In genomic region chr6:52994031-52994788, GRCh38 we compare ENCODE assay signal across 8 cellular contexts. TPM values are rescaled to one million over a fixed set of nuclear protein-coding genes. Genes with fewer than 3 reads are reported as not detected.
DNase-seq lines count a peak whose midpoint lies in the region; ATAC-seq and TF ChIP-seq lines count a peak whose summit lies in the region.

No MANE protein-coding gene starts in this region.

- H3K36me3 Mint-ChIP-seq in activated T-cell treated with anti-CD3 and anti-CD28 coated beads, Interleukin-2, amount 50 U/mL, for 4 hours (ENCODE audit: insufficient read depth) = no peaks in the 10 kb centered on the region
- H3K36me3 Mint-ChIP-seq in activated naive CD8-positive, alpha-beta T cell treated with anti-CD3 and anti-CD28 coated beads for 36 hours = peaks cover 9% of the 10 kb centered on the region

- H3K4me2 ChIP-seq in MM.1S (ENCODE audit: low read depth, low read length) = peak overlapping the region; percentile 85

- H3K4me1 ChIP-seq in MM.1S (ENCODE audit: low read length) (no peaks in the 10 kb centered on the region), left ventricle myocardium inferior (peaks cover 33% of the 10 kb centered on the region)

- H3K27me3 ChIP-seq in MM.1S (replicated peaks; ENCODE audit: insufficient read depth, low read length) (no peaks in the 10 kb centered on the region), left ventricle myocardium inferior (ENCODE audit: low read depth) (no peaks in the 10 kb centered on the region)

- peak overlapping the region; percentile 70 for H3K4me3 ChIP-seq in MM.1S (ENCODE audit: low read length)
- peak overlapping the region; percentile 82 for H3K4me3 ChIP-seq in left ventricle myocardium inferior

- H3K9ac ChIP-seq in MM.1S (ENCODE audit: low read length) = peak overlapping the region; percentile 77; the same call in 1 of the 2 replicates

- H3K9me3 Mint-ChIP-seq in activated T-cell treated with anti-CD3 and anti-CD28 coated beads, Interleukin-2, amount 50 U/mL, for 4 hours = no peaks in the 10 kb centered on the region
- no peaks in the 10 kb centered on the region for H3K9me3 Mint-ChIP-seq in activated naive CD8-positive, alpha-beta T cell treated with anti-CD3 and anti-CD28 coated beads for 36 hours

- DNase-seq in activated T-cell treated with anti-CD3 and anti-CD28 coated beads, Interleukin-2, amount 50 U/mL, for 4 hours = no peak
- DNase-seq in activated T-cell treated with anti-CD3 and anti-CD28 coated beads, Interleukin-2, amount 50 U/mL, for 48 hours = no peak
- DNase-seq in MM.1S (no peak), left ventricle myocardium inferior (peak; percentile 35), pons (ENCODE audit: low spot score) (peak; percentile 72)
- DNase-seq in activated naive CD8-positive, alpha-beta T cell treated with anti-CD3 and anti-CD28 coated beads for 36 hours = no peak
- no peak for DNase-seq in stimulated activated naive CD4-positive, alpha-beta T cell (lab: John Stamatoyannopoulos, UW)

- TF ChIP-seq CTCF in MM.1S (IDR thresholded peaks at IDR 0.05; ENCODE audit: low read length) (no peak), left ventricle myocardium inferior (IDR thresholded peaks at IDR 0.05; ENCODE audit: borderline replicate concordance) (no peak)

- H3K4me1 Mint-ChIP-seq in activated T-cell treated with anti-CD3 and anti-CD28 coated beads, Interleukin-2, amount 50 U/mL, for 4 hours (ENCODE audit: low read depth) = peaks cover 33% of the 10 kb centered on the region
- peaks cover 27% of the 10 kb centered on the region for H3K4me1 Mint-ChIP-seq in activated naive CD8-positive, alpha-beta T cell treated with anti-CD3 and anti-CD28 coated beads for 36 hours

- peaks cover 2% of the 10 kb centered on the region for H3K27me3 Mint-ChIP-seq in activated T-cell treated with anti-CD3 and anti-CD28 coated beads, Interleukin-2, amount 50 U/mL, for 4 hours (ENCODE audit: low read depth)
- H3K27me3 Mint-ChIP-seq in activated naive CD8-positive, alpha-beta T cell treated with anti-CD3 and anti-CD28 coated beads for 36 hours = peaks cover 18% of the 10 kb centered on the region

- H3K4me3 Mint-ChIP-seq in activated T-cell treated with anti-CD3 and anti-CD28 coated beads, Interleukin-2, amount 50 U/mL, for 4 hours = peak overlapping the region; percentile 93
- peak overlapping the region; percentile 81 for H3K4me3 Mint-ChIP-seq in activated naive CD8-positive, alpha-beta T cell treated with anti-CD3 and anti-CD28 coated beads for 36 hours

- peak overlapping the region; percentile 97 for H3K27ac Mint-ChIP-seq in activated naive CD8-positive, alpha-beta T cell treated with anti-CD3 and anti-CD28 coated beads for 36 hours

- peak overlapping the region; percentile 92 for H2AFZ ChIP-seq in MM.1S (ENCODE audit: low read length)

- H3K27ac ChIP-seq in MM.1S (ENCODE audit: low read length) = no peak overlapping the region
- peak overlapping the region; percentile 94 for H3K27ac ChIP-seq in left ventricle myocardium inferior (replicated peaks)

- intact Hi-C loops in left ventricle myocardium inferior (cut with micrococcal nuclease) = no loop called here

- peaks cover 11% of the 10 kb centered on the region for H3F3A ChIP-seq in MM.1S (ENCODE audit: insufficient read depth, low read length)

- no peaks in the 10 kb centered on the region for H3K36me3 ChIP-seq in MM.1S (replicated peaks; ENCODE audit: insufficient read depth, low read length)
- H3K36me3 ChIP-seq in left ventricle myocardium inferior = peaks cover 3% of the 10 kb centered on the region

- H3K79me2 ChIP-seq in MM.1S (ENCODE audit: low read length) = no peaks in the 10 kb centered on the region

- H4K20me1 ChIP-seq in MM.1S (ENCODE audit: insufficient read depth, low read length) = no peaks in the 10 kb centered on the region

- no peak for ATAC-seq in activated T-cell treated with anti-CD3 and anti-CD28 coated beads, Interleukin-2, amount 50 U/mL, for 4 hours
- ATAC-seq in GM21367 (IDR thresholded peaks at IDR 0.05; ENCODE audit: unreplicated experiment) = no peak

- H3K9me3 ChIP-seq in MM.1S (replicated peaks; ENCODE audit: insufficient read depth, low read length) = no peaks in the 10 kb centered on the region
- H3K9me3 ChIP-seq in left ventricle myocardium inferior (replicated peaks) = no peaks in the 10 kb centered on the region

- no peaks in the 10 kb centered on the region for H3K9me2 ChIP-seq in MM.1S (replicated peaks; ENCODE audit: insufficient read depth, low read length)

RNA-seq across cellular contexts. Expression of gene GSTA4, which starts 0.9 kb away (rescaled TPM):
- 1 to 10 TPM; 3.7 to 5.2 (median 3.9) TPM for total RNA-seq in activated T-cell treated with anti-CD3 and anti-CD28 coated beads, Interleukin-2, amount 50 U/mL, for 4 hours
- 1 to 10 TPM; 8.4 to 8.5 TPM for total RNA-seq in activated naive CD8-positive, alpha-beta T cell treated with anti-CD3 and anti-CD28 coated beads for 36 hours
- total RNA-seq in left ventricle myocardium inferior = 9.4 TPM

Comparison
In these comparisons a context has a peak if more than half of its experiments do, and no peak if none do; other contexts are left out.
1. DNase-seq: peak in left ventricle myocardium inferior (single experiment) and pons (single experiment); none in activated T-cell treated with anti-CD3 and anti-CD28 coated beads, Interleukin-2, amount 50 U/mL, for 4 hours (single experiment), activated T-cell treated with anti-CD3 and anti-CD28 coated beads, Interleukin-2, amount 50 U/mL, for 48 hours (0 of 2), MM.1S (single experiment), activated naive CD8-positive, alpha-beta T cell treated with anti-CD3 and anti-CD28 coated beads for 36 hours (single experiment) and stimulated activated naive CD4-positive, alpha-beta T cell (0 of 6).